ENCODE assay signal across 1 cellular context in genomic region chr9:133032171-133032570, GRCh38.
TF ChIP-seq lines count a peak whose summit lies in the region.

No MANE protein-coding gene starts in this region.

TF ChIP-seq in HepG2, 621 proteins besides CTCF, POLR2A, EP300 and RAD21:
- no peak for TF ChIP-seq ZNF660 (CRISPR knock-in tag; IDR thresholded peaks at IDR 0.05; ENCODE audit: borderline replicate concordance, low read depth)
- no peak for TF ChIP-seq THRA (CRISPR knock-in tag; IDR thresholded peaks at IDR 0.05; ENCODE audit: borderline replicate concordance)
- TF ChIP-seq ATF7-NPFF (CRISPR knock-in tag; IDR thresholded peaks at IDR 0.05; ENCODE audit: low read depth): no peak
- no peak for TF ChIP-seq ZFP1 (CRISPR knock-in tag; IDR thresholded peaks at IDR 0.05)
- TF ChIP-seq ZZZ3 (CRISPR knock-in tag; IDR thresholded peaks at IDR 0.05; ENCODE audit: borderline replicate concordance): no peak
- no peak for TF ChIP-seq TCF12 (IDR thresholded peaks at IDR 0.05)
- no peak for TF ChIP-seq TCF12 (CRISPR knock-in tag; IDR thresholded peaks at IDR 0.05)
- TF ChIP-seq ETV5 (CRISPR knock-in tag; IDR thresholded peaks at IDR 0.05; ENCODE audit: borderline replicate concordance): no peak
- TF ChIP-seq ZNF605 (CRISPR knock-in tag; IDR thresholded peaks at IDR 0.05): no peak
- no peak for TF ChIP-seq POLR2AphosphoS2 (IDR thresholded peaks at IDR 0.05; ENCODE audit: low read depth, low read length)
- no peak for TF ChIP-seq TOPORS (CRISPR knock-in tag; IDR thresholded peaks at IDR 0.05)
- no peak for TF ChIP-seq ZNF362 (CRISPR knock-in tag; IDR thresholded peaks at IDR 0.05; ENCODE audit: borderline replicate concordance)
- no peak for TF ChIP-seq NPAS2 (CRISPR knock-in tag; IDR thresholded peaks at IDR 0.05; ENCODE audit: borderline replicate concordance)
- no peak for TF ChIP-seq IRF9 (CRISPR knock-in tag; IDR thresholded peaks at IDR 0.05; ENCODE audit: borderline replicate concordance)
- no peak for TF ChIP-seq ATF7 (IDR thresholded peaks at IDR 0.05)
- no peak for TF ChIP-seq ATF7 (CRISPR knock-in tag; IDR thresholded peaks at IDR 0.05)
- TF ChIP-seq TIGD3 (CRISPR knock-in tag; IDR thresholded peaks at IDR 0.05; ENCODE audit: borderline replicate concordance): no peak
- TF ChIP-seq ZNF101 (CRISPR knock-in tag; IDR thresholded peaks at IDR 0.05; ENCODE audit: borderline replicate concordance, low read depth): no peak
- no peak for TF ChIP-seq TFAP4 (IDR thresholded peaks at IDR 0.05; ENCODE audit: borderline replicate concordance, low read depth)
- TF ChIP-seq MTA1 (CRISPR knock-in tag; IDR thresholded peaks at IDR 0.05; ENCODE audit: borderline replicate concordance): no peak
